3 cellular contexts compared by ENCODE assay signal in the genomic region with DNA sequence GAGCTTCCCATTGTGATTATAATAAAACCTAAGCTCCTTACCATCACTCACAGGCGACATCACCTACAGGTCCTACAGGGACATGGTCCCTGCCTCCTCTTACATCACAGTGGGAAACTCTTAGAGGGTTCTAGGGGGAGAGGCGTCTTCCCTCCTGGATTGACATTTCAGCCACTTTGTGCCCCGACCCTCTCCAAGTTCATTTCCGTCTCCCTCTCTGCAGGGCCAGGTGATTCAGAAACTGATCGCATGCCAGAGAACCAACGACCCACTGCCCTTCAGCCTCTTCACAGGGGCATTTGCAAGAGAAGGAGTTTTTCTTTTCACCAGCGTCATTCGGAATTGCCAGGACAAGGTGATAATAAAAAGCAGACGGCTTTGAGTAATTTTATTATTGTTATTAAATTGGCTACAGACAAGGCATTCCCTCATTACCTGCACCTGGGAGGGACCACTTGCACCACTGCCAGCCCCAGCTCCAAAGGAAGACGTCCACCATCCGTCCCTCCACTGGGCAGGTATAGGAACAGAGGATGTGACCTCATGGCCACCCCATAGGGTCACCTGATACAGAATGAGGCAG.
TF ChIP-seq lines count a peak whose summit lies in the region.

No MANE protein-coding gene starts in this region.

TF ChIP-seq in GM23338, 12 proteins besides CTCF, POLR2A, EP300 and RAD21 (continues in another document):
- TF ChIP-seq, protein P1, sequence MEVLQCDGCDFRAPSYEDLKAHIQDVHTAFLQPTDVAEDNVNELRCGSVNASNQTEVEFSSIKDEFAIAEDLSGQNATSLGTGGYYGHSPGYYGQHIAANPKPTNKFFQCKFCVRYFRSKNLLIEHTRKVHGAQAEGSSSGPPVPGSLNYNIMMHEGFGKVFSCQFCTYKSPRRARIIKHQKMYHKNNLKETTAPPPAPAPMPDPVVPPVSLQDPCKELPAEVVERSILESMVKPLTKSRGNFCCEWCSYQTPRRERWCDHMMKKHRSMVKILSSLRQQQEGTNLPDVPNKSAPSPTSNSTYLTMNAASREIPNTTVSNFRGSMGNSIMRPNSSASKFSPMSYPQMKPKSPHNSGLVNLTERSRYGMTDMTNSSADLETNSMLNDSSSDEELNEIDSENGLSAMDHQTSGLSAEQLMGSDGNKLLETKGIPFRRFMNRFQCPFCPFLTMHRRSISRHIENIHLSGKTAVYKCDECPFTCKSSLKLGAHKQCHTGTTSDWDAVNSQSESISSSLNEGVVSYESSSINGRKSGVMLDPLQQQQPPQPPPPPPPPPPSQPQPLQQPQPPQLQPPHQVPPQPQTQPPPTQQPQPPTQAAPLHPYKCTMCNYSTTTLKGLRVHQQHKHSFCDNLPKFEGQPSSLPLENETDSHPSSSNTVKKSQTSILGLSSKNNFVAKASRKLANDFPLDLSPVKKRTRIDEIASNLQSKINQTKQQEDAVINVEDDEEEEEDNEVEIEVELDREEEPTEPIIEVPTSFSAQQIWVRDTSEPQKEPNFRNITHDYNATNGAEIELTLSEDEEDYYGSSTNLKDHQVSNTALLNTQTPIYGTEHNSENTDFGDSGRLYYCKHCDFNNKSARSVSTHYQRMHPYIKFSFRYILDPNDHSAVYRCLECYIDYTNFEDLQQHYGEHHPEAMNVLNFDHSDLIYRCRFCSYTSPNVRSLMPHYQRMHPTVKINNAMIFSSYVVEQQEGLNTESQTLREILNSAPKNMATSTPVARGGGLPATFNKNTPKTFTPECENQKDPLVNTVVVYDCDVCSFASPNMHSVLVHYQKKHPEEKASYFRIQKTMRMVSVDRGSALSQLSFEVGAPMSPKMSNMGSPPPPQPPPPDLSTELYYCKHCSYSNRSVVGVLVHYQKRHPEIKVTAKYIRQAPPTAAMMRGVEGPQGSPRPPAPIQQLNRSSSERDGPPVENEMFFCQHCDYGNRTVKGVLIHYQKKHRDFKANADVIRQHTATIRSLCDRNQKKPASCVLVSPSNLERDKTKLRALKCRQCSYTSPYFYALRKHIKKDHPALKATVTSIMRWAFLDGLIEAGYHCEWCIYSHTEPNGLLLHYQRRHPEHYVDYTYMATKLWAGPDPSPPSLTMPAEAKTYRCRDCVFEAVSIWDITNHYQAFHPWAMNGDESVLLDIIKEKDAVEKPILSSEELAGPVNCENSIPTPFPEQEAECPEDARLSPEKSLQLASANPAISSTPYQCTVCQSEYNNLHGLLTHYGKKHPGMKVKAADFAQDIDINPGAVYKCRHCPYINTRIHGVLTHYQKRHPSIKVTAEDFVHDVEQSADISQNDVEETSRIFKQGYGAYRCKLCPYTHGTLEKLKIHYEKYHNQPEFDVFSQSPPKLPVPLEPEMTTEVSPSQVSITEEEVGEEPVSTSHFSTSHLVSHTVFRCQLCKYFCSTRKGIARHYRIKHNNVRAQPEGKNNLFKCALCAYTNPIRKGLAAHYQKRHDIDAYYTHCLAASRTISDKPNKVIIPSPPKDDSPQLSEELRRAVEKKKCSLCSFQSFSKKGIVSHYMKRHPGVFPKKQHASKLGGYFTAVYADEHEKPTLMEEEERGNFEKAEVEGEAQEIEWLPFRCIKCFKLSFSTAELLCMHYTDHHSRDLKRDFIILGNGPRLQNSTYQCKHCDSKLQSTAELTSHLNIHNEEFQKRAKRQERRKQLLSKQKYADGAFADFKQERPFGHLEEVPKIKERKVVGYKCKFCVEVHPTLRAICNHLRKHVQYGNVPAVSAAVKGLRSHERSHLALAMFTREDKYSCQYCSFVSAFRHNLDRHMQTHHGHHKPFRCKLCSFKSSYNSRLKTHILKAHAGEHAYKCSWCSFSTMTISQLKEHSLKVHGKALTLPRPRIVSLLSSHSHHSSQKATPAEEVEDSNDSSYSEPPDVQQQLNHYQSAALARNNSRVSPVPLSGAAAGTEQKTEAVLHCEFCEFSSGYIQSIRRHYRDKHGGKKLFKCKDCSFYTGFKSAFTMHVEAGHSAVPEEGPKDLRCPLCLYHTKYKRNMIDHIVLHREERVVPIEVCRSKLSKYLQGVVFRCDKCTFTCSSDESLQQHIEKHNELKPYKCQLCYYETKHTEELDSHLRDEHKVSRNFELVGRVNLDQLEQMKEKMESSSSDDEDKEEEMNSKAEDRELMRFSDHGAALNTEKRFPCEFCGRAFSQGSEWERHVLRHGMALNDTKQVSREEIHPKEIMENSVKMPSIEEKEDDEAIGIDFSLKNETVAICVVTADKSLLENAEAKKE (CRISPR knock-in tag; IDR thresholded peaks at IDR 0.05) = no peak
- TF ChIP-seq NANOG (IDR thresholded peaks at IDR 0.05; ENCODE audit: borderline replicate concordance) = no peak
- TF ChIP-seq STAT1 (IDR thresholded peaks at IDR 0.05; ENCODE audit: unreplicated experiment) = no peak
- no peak for TF ChIP-seq ZNF114 (CRISPR knock-in tag; IDR thresholded peaks at IDR 0.05)
- TF ChIP-seq JUNB (IDR thresholded peaks at IDR 0.05; ENCODE audit: unreplicated experiment) = no peak
- no peak for TF ChIP-seq CREB1 (CRISPR knock-in tag; IDR thresholded peaks at IDR 0.05; ENCODE audit: low read depth)
- TF ChIP-seq POLR2AphosphoS5 (IDR thresholded peaks at IDR 0.05; ENCODE audit: low read depth) = no peak
- no peak for TF ChIP-seq ZNF331 (CRISPR knock-in tag; IDR thresholded peaks at IDR 0.05; ENCODE audit: low read depth)

TF ChIP-seq in IMR-90, 13 proteins besides CTCF, POLR2A, EP300 and RAD21:
- TF ChIP-seq RFX5 (IDR thresholded peaks at IDR 0.05; ENCODE audit: low read depth, low read length) = no peak
- no peak for TF ChIP-seq ELK1 (IDR thresholded peaks at IDR 0.05; ENCODE audit: borderline replicate concordance, low read depth, low read length)
- no peak for TF ChIP-seq CHD1 (IDR thresholded peaks at IDR 0.05; ENCODE audit: low read depth, low read length)
- TF ChIP-seq MAZ (IDR thresholded peaks at IDR 0.05; ENCODE audit: borderline replicate concordance, low read depth, low read length) = no peak
- TF ChIP-seq NFE2L2 (IDR thresholded peaks at IDR 0.05; ENCODE audit: low read depth, low read length) = no peak
- TF ChIP-seq SMC3 (IDR thresholded peaks at IDR 0.05; ENCODE audit: low read depth, low read length) = no peak
- TF ChIP-seq MXI1 (IDR thresholded peaks at IDR 0.05; ENCODE audit: borderline replicate concordance, low read depth, low read length) = no peak
- TF ChIP-seq BHLHE40 (IDR thresholded peaks at IDR 0.05; ENCODE audit: low read depth, low read length) = no peak
TF ChIP-seq in IMR-90: peak in this region for 0.

TF ChIP-seq in WTC11, 78 proteins besides CTCF, POLR2A, EP300 and RAD21:
- TF ChIP-seq, protein P2, sequence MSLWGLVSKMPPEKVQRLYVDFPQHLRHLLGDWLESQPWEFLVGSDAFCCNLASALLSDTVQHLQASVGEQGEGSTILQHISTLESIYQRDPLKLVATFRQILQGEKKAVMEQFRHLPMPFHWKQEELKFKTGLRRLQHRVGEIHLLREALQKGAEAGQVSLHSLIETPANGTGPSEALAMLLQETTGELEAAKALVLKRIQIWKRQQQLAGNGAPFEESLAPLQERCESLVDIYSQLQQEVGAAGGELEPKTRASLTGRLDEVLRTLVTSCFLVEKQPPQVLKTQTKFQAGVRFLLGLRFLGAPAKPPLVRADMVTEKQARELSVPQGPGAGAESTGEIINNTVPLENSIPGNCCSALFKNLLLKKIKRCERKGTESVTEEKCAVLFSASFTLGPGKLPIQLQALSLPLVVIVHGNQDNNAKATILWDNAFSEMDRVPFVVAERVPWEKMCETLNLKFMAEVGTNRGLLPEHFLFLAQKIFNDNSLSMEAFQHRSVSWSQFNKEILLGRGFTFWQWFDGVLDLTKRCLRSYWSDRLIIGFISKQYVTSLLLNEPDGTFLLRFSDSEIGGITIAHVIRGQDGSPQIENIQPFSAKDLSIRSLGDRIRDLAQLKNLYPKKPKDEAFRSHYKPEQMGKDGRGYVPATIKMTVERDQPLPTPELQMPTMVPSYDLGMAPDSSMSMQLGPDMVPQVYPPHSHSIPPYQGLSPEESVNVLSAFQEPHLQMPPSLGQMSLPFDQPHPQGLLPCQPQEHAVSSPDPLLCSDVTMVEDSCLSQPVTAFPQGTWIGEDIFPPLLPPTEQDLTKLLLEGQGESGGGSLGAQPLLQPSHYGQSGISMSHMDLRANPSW (CRISPR knock-in tag; conservative IDR thresholded peaks at IDR 0.05; ENCODE audit: low read depth) = no peak
- TF ChIP-seq FOXK1 (CRISPR knock-in tag; IDR thresholded peaks at IDR 0.05) (no peak), TCF7 (CRISPR knock-in tag; IDR thresholded peaks at IDR 0.05; ENCODE audit: low read depth) (no peak), SOX15 (CRISPR knock-in tag; IDR thresholded peaks at IDR 0.05) (no peak), ZSCAN18 (CRISPR knock-in tag; IDR thresholded peaks at IDR 0.05) (no peak), ZMAT4 (CRISPR knock-in tag; IDR thresholded peaks at IDR 0.05) (no peak), EMX1 (CRISPR knock-in tag; IDR thresholded peaks at IDR 0.05) (no peak), NR2C2 (CRISPR knock-in tag; IDR thresholded peaks at IDR 0.05) (no peak), MXD4 (CRISPR knock-in tag; IDR thresholded peaks at IDR 0.05; ENCODE audit: borderline replicate concordance) (no peak), TP53 (CRISPR knock-in tag; IDR thresholded peaks at IDR 0.05) (no peak)
- TF ChIP-seq, protein P3, sequence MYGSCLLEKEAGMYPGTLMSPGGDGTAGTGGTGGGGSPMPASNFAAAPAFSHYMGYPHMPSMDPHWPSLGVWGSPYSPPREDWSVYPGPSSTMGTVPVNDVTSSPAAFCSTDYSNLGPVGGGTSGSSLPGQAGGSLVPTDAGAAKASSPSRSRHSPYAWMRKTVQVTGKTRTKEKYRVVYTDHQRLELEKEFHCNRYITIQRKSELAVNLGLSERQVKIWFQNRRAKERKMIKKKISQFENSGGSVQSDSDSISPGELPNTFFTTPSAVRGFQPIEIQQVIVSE (CRISPR knock-in tag; IDR thresholded peaks at IDR 0.05; ENCODE audit: borderline replicate concordance) = no peak
- TF ChIP-seq, protein P4, sequence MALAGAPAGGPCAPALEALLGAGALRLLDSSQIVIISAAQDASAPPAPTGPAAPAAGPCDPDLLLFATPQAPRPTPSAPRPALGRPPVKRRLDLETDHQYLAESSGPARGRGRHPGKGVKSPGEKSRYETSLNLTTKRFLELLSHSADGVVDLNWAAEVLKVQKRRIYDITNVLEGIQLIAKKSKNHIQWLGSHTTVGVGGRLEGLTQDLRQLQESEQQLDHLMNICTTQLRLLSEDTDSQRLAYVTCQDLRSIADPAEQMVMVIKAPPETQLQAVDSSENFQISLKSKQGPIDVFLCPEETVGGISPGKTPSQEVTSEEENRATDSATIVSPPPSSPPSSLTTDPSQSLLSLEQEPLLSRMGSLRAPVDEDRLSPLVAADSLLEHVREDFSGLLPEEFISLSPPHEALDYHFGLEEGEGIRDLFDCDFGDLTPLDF (CRISPR knock-in tag; IDR thresholded peaks at IDR 0.05) = no peak
TF ChIP-seq in WTC11: peak in this region for 0.
